In genomic region chr9:107422189-107422802, GRCh38 we compare ENCODE assay signal across 8 cellular contexts.
A peak's percentile ranks its signal among the peaks of the same experiment; 100 is the strongest.
DNase-seq lines count a peak whose midpoint lies in the region; ATAC-seq and TF ChIP-seq lines count a peak whose summit lies in the region.

No MANE protein-coding gene starts in this region.

- H3K4me3 Mint-ChIP-seq in HFFc6 (no peak overlapping the region), osteocyte (ENCODE audit: unreplicated experiment) (no peak overlapping the region)

- H3K4me1 Mint-ChIP-seq in HFFc6 (ENCODE audit: low read depth) (no peaks in the 10 kb centered on the region), osteocyte (ENCODE audit: unreplicated experiment) (peaks cover 19% of the 10 kb centered on the region)

- TF ChIP-seq CTCF in HFFc6 (IDR thresholded peaks at IDR 0.05) (peak; percentile 73), osteocyte (IDR thresholded peaks at IDR 0.05) (peak; percentile 71)

- DNase-seq in GDM1 (lab: John Stamatoyannopoulos, UW) (peak; percentile 34), HFFc6 (peak; percentile 49), NCI-H2081 (lab: John Stamatoyannopoulos, UW) (peak; percentile 81 to 83), foreskin melanocyte (peak; percentile 64), osteocyte (ENCODE audit: extremely low spot score, unreplicated experiment) (peak; percentile 88)
- DNase-seq in activated CD4-positive, alpha-beta T cell treated with anti-CD3 and anti-CD28 coated beads, Interleukin-2, amount 50 U/mL, for 48 hours, result peak; percentile 39 to 52

- H3K27me3 Mint-ChIP-seq in HFFc6 (ENCODE audit: insufficient read depth), result peaks cover 5% of the 10 kb centered on the region
- peaks cover 23% of the 10 kb centered on the region for H3K27me3 Mint-ChIP-seq in osteocyte (ENCODE audit: unreplicated experiment)

- no peak overlapping the region for H3K27ac Mint-ChIP-seq in HFFc6
- no peak overlapping the region for H3K27ac Mint-ChIP-seq in osteocyte (ENCODE audit: unreplicated experiment)

- no peak for ATAC-seq in HG03280 (IDR thresholded peaks at IDR 0.05; ENCODE audit: unreplicated experiment)
- no peak for ATAC-seq in HG02840 (IDR thresholded peaks at IDR 0.05; ENCODE audit: low FRiP score, unreplicated experiment)

- H3K36me3 Mint-ChIP-seq in HFFc6 (ENCODE audit: low read depth), result no peaks in the 10 kb centered on the region
- H3K36me3 Mint-ChIP-seq in osteocyte (ENCODE audit: unreplicated experiment), result no peaks in the 10 kb centered on the region

- H3K9me3 Mint-ChIP-seq in HFFc6 (no peaks in the 10 kb centered on the region), osteocyte (ENCODE audit: unreplicated experiment) (no peaks in the 10 kb centered on the region)

Comparison
In these comparisons a context has a peak if more than half of its experiments do, and no peak if none do; other contexts are left out.
1. DNase-seq: peak in every context shown above with its lines; median percentile 88 in osteocyte; 82 in NCI-H2081; 64 in foreskin melanocyte; 49 in HFFc6; 46 in activated CD4-positive, alpha-beta T cell treated with anti-CD3 and anti-CD28 coated beads, Interleukin-2, amount 50 U/mL, for 48 hours; 34 in GDM1.